Comparison of ENCODE assay signal across 9 cellular contexts in the genomic region with DNA sequence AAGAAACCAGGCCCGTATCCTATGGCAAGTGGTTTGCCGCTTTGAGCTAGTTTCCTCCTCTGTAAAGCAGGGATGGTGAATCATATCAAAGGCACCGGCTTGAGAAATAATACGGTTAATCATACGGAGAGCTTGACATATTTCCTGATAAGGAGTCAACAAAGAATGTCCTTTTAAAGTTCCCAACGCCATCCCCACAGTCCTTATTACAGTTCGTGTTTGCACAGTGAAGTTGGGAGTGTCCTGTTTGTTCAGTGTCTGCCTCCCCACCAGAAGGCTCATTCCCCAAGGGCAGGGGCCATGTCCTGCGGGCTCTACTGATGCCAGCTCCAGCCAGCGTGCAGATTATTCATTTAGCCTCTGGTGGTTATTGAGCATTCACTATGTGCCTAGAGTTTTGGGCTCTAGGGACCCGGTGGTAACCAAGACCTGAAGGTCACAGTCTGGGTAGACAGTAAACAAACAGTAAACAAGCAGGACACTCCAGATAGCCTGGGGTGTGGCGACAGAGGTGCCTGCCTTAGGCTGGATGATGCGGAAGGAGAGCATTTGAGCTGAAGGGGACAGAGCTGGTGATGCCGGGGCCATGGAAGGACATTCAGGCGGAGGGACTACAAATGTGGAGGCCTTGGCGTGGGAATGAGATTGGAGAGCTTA. TPM values are rescaled to one million over a fixed set of nuclear protein-coding genes. Genes with fewer than 3 reads are reported as not detected.
A peak's percentile ranks its signal among the peaks of the same experiment; 100 is the strongest.
DNase-seq lines count a peak whose midpoint lies in the region; ATAC-seq and TF ChIP-seq lines count a peak whose summit lies in the region.
"Had no signal": no experiment of that assay in that cellular context is flagged by ENCODE, and none has a peak within 500 bp of the region (broad histone marks: within the 10 kb centered on the region; RNA-seq: fewer than 3 reads in every experiment).

No MANE protein-coding gene starts in this region.

- H3K27me3 ChIP-seq in ascending aorta, result no peaks in the 10 kb centered on the region
- H3K27me3 ChIP-seq in lower lobe of right lung (ENCODE audit: low read depth), result no peaks in the 10 kb centered on the region

- no peak overlapping the region for H3K4me3 Mint-ChIP-seq in stimulated activated naive CD8-positive, alpha-beta T cell treated with anti-CD3 and anti-CD28 coated beads, Interleukin-15, Interleukin-2, amounts not matched to agents 100 ng/mL and 50 ng/mL, for 24 hours
- no peak overlapping the region for H3K4me3 Mint-ChIP-seq in activated CD4-positive, alpha-beta T cell treated with anti-CD3 and anti-CD28 coated beads, Interleukin-2, amount 10 ng/mL, durations not matched to agents 24 days and 14 days

- no peak for DNase-seq in stimulated activated naive CD8-positive, alpha-beta T cell treated with anti-CD3 and anti-CD28 coated beads, Interleukin-15, Interleukin-2, amounts not matched to agents 100 U/mL and 50 U/mL, for 24 hours
- DNase-seq in ascending aorta (ENCODE audit: low spot score in 2 of 2), result no peak
- DNase-seq in lower lobe of right lung, result peak; percentile 76
- DNase-seq in activated CD4-positive, alpha-beta T cell treated with anti-CD3 and anti-CD28 coated beads, Interleukin-2, amount 10 ng/mL, durations not matched to agents 24 days and 14 days, result no peak

- no peak for TF ChIP-seq CTCF in ascending aorta (IDR thresholded peaks at IDR 0.05)
- TF ChIP-seq CTCF in lower lobe of right lung (IDR thresholded peaks at IDR 0.05), result no peak

- peaks cover 60% of the 10 kb centered on the region for H3K4me1 Mint-ChIP-seq in stimulated activated naive CD8-positive, alpha-beta T cell treated with anti-CD3 and anti-CD28 coated beads, Interleukin-15, Interleukin-2, amounts not matched to agents 100 ng/mL and 50 ng/mL, for 24 hours (ENCODE audit: low read depth)
- peaks cover 36% of the 10 kb centered on the region for H3K4me1 Mint-ChIP-seq in activated CD4-positive, alpha-beta T cell treated with anti-CD3 and anti-CD28 coated beads, Interleukin-2, amount 10 ng/mL, durations not matched to agents 24 days and 14 days

- peaks cover 63% of the 10 kb centered on the region for H3K36me3 Mint-ChIP-seq in stimulated activated naive CD8-positive, alpha-beta T cell treated with anti-CD3 and anti-CD28 coated beads, Interleukin-15, Interleukin-2, amounts not matched to agents 100 ng/mL and 50 ng/mL, for 24 hours (ENCODE audit: low read depth)
- H3K36me3 Mint-ChIP-seq in activated CD4-positive, alpha-beta T cell treated with anti-CD3 and anti-CD28 coated beads, Interleukin-2, amount 10 ng/mL, durations not matched to agents 24 days and 14 days (ENCODE audit: low read depth), result peaks cover 49% of the 10 kb centered on the region

- ATAC-seq in stimulated activated naive CD8-positive, alpha-beta T cell treated with anti-CD3 and anti-CD28 coated beads, Interleukin-15, Interleukin-2, amounts not matched to agents 100 U/mL and 50 U/mL, for 24 hours, result no peak
- ATAC-seq in lower lobe of right lung (peak; percentile 88 to 91), GM18867 (IDR thresholded peaks at IDR 0.05; ENCODE audit: unreplicated experiment) (no peak), GM18519 (IDR thresholded peaks at IDR 0.05; ENCODE audit: low FRiP score, unreplicated experiment) (no peak), GM21390 (IDR thresholded peaks at IDR 0.05; ENCODE audit: unreplicated experiment) (no peak)

- no peaks in the 10 kb centered on the region for H3K9me3 Mint-ChIP-seq in stimulated activated naive CD8-positive, alpha-beta T cell treated with anti-CD3 and anti-CD28 coated beads, Interleukin-15, Interleukin-2, amounts not matched to agents 100 ng/mL and 50 ng/mL, for 24 hours
- no peaks in the 10 kb centered on the region for H3K9me3 Mint-ChIP-seq in activated CD4-positive, alpha-beta T cell treated with anti-CD3 and anti-CD28 coated beads, Interleukin-2, amount 10 ng/mL, durations not matched to agents 24 days and 14 days

- H3K27ac ChIP-seq in ascending aorta, result peak overlapping the region; percentile 34 to 60
- peak overlapping the region; percentile 79 for H3K27ac ChIP-seq in lower lobe of right lung

- no peaks in the 10 kb centered on the region for H3K9me3 ChIP-seq in ascending aorta
- H3K9me3 ChIP-seq in lower lobe of right lung, result no peaks in the 10 kb centered on the region

- H3K27ac Mint-ChIP-seq in stimulated activated naive CD8-positive, alpha-beta T cell treated with anti-CD3 and anti-CD28 coated beads, Interleukin-15, Interleukin-2, amounts not matched to agents 100 ng/mL and 50 ng/mL, for 24 hours, result peak overlapping the region; percentile 2
- no peak overlapping the region for H3K27ac Mint-ChIP-seq in activated CD4-positive, alpha-beta T cell treated with anti-CD3 and anti-CD28 coated beads, Interleukin-2, amount 10 ng/mL, durations not matched to agents 24 days and 14 days

- H3K4me1 ChIP-seq in ascending aorta (peaks cover 5 to 6% of the 10 kb centered on the region in 2 donors), lower lobe of right lung (peaks cover 84% of the 10 kb centered on the region)

- H3K36me3 ChIP-seq in ascending aorta (peaks cover 28 to 31% of the 10 kb centered on the region in 2 donors), lower lobe of right lung (peaks cover 33% of the 10 kb centered on the region)

- intact Hi-C loops in ascending aorta (cut with DNase I), result no loop called here
- intact Hi-C loops in lower lobe of right lung (cut with DNase I), result no loop called here
- intact Hi-C loops in activated CD4-positive, alpha-beta T cell treated with anti-CD3 and anti-CD28 coated beads, Interleukin-2, amount 10 ng/mL, durations not matched to agents 24 days and 14 days (cut with micrococcal nuclease), result no loop called here

- H3K4me3 ChIP-seq in ascending aorta (no peak overlapping the region), lower lobe of right lung (no peak overlapping the region)

- no peaks in the 10 kb centered on the region for H3K27me3 Mint-ChIP-seq in stimulated activated naive CD8-positive, alpha-beta T cell treated with anti-CD3 and anti-CD28 coated beads, Interleukin-15, Interleukin-2, amounts not matched to agents 100 ng/mL and 50 ng/mL, for 24 hours
- no peaks in the 10 kb centered on the region for H3K27me3 Mint-ChIP-seq in activated CD4-positive, alpha-beta T cell treated with anti-CD3 and anti-CD28 coated beads, Interleukin-2, amount 10 ng/mL, durations not matched to agents 24 days and 14 days

RNA-seq across cellular contexts. Expression of gene GRAMD1A, which starts 6.3 kb away (rescaled TPM):
- total RNA-seq in ascending aorta, result 103 TPM
- 90.7 TPM for total RNA-seq in lower lobe of right lung
- 160 and 176 TPM in 2 replicates for total RNA-seq in activated CD4-positive, alpha-beta T cell treated with anti-CD3 and anti-CD28 coated beads, Interleukin-2, amount 10 ng/mL, durations not matched to agents 24 days and 14 days

RNA-seq across cellular contexts. Expression of gene SCN1B, which starts 23.8 kb away (rescaled TPM):
- 20.8 TPM for total RNA-seq in ascending aorta
- 9.8 TPM for total RNA-seq in lower lobe of right lung
- total RNA-seq in activated CD4-positive, alpha-beta T cell treated with anti-CD3 and anti-CD28 coated beads, Interleukin-2, amount 10 ng/mL, durations not matched to agents 24 days and 14 days, result 0.78 and 0.96 TPM in 2 replicates

RNA-seq across cellular contexts. Expression of gene HPN, which starts 35.1 kb away (rescaled TPM):
- total RNA-seq in ascending aorta (0.85 TPM), lower lobe of right lung (28.1 TPM)
- 0.09 TPM in 1 of 2 replicates, not detected in the other for total RNA-seq in activated CD4-positive, alpha-beta T cell treated with anti-CD3 and anti-CD28 coated beads, Interleukin-2, amount 10 ng/mL, durations not matched to agents 24 days and 14 days
- total RNA-seq: Daoy had no signal

RNA-seq across cellular contexts. Expression of gene ZNF792, which starts 42.4 kb away (rescaled TPM):
- total RNA-seq in ascending aorta, result 10.4 TPM
- total RNA-seq in lower lobe of right lung, result 12.1 TPM
- total RNA-seq in activated CD4-positive, alpha-beta T cell treated with anti-CD3 and anti-CD28 coated beads, Interleukin-2, amount 10 ng/mL, durations not matched to agents 24 days and 14 days, result 5.0 and 5.8 TPM in 2 replicates

Comparison
In these comparisons a context has a peak if more than half of its experiments do, and no peak if none do; other contexts are left out.
1. ATAC-seq: peak in lower lobe of right lung (2 of 2); none in stimulated activated naive CD8-positive, alpha-beta T cell treated with anti-CD3 and anti-CD28 coated beads, Interleukin-15, Interleukin-2, amounts not matched to agents 100 U/mL and 50 U/mL, for 24 hours (single experiment), GM18867 (single experiment), GM18519 (single experiment) and GM21390 (single experiment).
2. RNA of gene HPN, which starts 35.1 kb away (total RNA-seq): 28.1 TPM in lower lobe of right lung (single experiment); 0.85 TPM in ascending aorta (single experiment) and 0.09 TPM in activated CD4-positive, alpha-beta T cell treated with anti-CD3 and anti-CD28 coated beads, Interleukin-2, amount 10 ng/mL, durations not matched to agents 24 days and 14 days; every median in the first group is over 10 times any median in the second.